In the genomic region with DNA sequence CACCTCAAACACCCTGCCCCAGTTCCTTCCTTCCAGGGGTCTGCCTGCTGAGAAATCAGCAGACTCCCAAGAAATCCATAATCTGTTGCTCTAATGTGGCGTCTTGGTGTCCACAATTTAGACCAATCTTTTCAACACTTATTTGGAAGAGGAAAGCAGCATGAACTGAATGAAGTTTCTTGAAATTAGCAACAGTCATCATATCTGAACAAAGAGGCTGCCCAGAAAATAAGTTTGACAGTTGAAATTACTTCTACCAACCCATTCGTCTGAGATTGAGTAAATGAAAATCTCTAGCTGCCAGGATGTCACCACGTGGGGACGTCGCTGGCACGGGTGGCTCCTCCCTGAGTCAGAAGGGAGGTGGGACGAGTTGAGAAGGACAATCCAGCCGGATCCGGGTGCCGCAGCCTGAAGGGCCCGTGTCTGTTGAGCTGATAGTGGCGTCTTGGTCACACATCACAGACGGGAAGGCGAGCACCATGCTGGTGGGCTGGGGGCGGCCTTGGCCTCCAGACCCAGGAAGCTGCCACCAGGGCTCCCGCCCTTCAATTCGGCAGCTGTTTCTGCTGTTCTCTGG, we compare ENCODE assay signal across 23 cellular contexts.
A peak's percentile ranks its signal among the peaks of the same experiment; 100 is the strongest.
DNase-seq lines count a peak whose midpoint lies in the region; ATAC-seq, FAIRE-seq and TF ChIP-seq lines count a peak whose summit lies in the region.
"Had no signal": no experiment of that assay in that cellular context is flagged by ENCODE, and none has a peak within 500 bp of the region (broad histone marks: within the 10 kb centered on the region; RNA-seq: fewer than 3 reads in every experiment).

No MANE protein-coding gene starts in this region.

- intact Hi-C loops in K562 (cut with micrococcal nuclease) (no loop called here), dorsolateral prefrontal cortex (cut with DNase I) (no loop called here)
- intact Hi-C loops in activated T-helper 1 cell treated with anti-CD3 and anti-CD28 coated beads, Interleukin-12 subunit alpha, Interleukin-12 subunit beta, Interleukin-2, Interleukin-4 antibody, amounts not matched to agents 30 ng/mL and 10 ng/mL and 1 ng/mL, durations not matched to agents 14 hours and 24 hours and 36 hours (cut with micrococcal nuclease) = no loop called here

- H3K36me3 ChIP-seq in BLaER1 (no peaks in the 10 kb centered on the region), K562 (ENCODE audit: control insufficient read depth, insufficient read depth, low read length) (no peaks in the 10 kb centered on the region)

- no peak overlapping the region for H3K4me3 Mint-ChIP-seq in activated T-helper 1 cell treated with anti-CD3 and anti-CD28 coated beads, Interleukin-12 subunit alpha, Interleukin-12 subunit beta, Interleukin-2, Interleukin-4 antibody, amounts not matched to agents 30 ng/mL and 10 ng/mL and 1 ng/mL, durations not matched to agents 14 hours and 24 hours and 36 hours
- H3K4me3 Mint-ChIP-seq: B cell; CD4-positive, CD25-positive, alpha-beta regulatory T cell had no signal

- no peaks in the 10 kb centered on the region for H3K4me1 Mint-ChIP-seq in activated T-helper 1 cell treated with anti-CD3 and anti-CD28 coated beads, Interleukin-12 subunit alpha, Interleukin-12 subunit beta, Interleukin-2, Interleukin-4 antibody, amounts not matched to agents 30 ng/mL and 10 ng/mL and 1 ng/mL, durations not matched to agents 14 hours and 24 hours and 36 hours (ENCODE audit: low read depth)
- H3K4me1 Mint-ChIP-seq: B cell; CD4-positive, CD25-positive, alpha-beta regulatory T cell had no signal

- no peaks in the 10 kb centered on the region for H3K9me1 ChIP-seq in K562 (ENCODE audit: control insufficient read depth, insufficient read depth, low read length)

- no peak overlapping the region for H3K4me3 ChIP-seq in BLaER1
- H3K4me3 ChIP-seq in K562 = no peak overlapping the region
- H3K4me3 ChIP-seq in dorsolateral prefrontal cortex = no peak overlapping the region

- no peak for TF ChIP-seq RAD21 in K562 (CRISPR knock-in tag; conservative IDR thresholded peaks at IDR 0.05 in 1 of 2, IDR thresholded peaks at IDR 0.05 in 1 of 2)

- FAIRE-seq in K562 (lab: Jason Lieb, UNC) = no peak
- FAIRE-seq: H54, RCC 7860 had no signal

- no TSS peak for BruUV-seq in K562 (replicated peaks; lab: Mats Ljungman, UMichigan)

- in situ Hi-C loops in K562 (cut with MboI) = no loop called here

- no peaks in the 10 kb centered on the region for H3K79me2 ChIP-seq in K562 (ENCODE audit: control insufficient read depth, insufficient read depth, low read length)

- POLR2A ChIA-PET in K562 (lab: Yijun Ruan, JAX) = no interaction called here

- H3K27me3 ChIP-seq in BLaER1 = no peaks in the 10 kb centered on the region
- H3K27me3 ChIP-seq in K562 (ENCODE audit: control insufficient read depth in 2 of 2, insufficient read depth in 2 of 2, low read length in 2 of 2) = peaks cover 15 to 84% of the 10 kb centered on the region in 2 experiments; a peak in 3 of 5 replicates
- H3K27me3 ChIP-seq in dorsolateral prefrontal cortex = no peaks in the 10 kb centered on the region

- no peak for TF ChIP-seq CTCF in K562 (IDR thresholded peaks at IDR 0.05 in 2 of 3, conservative IDR thresholded peaks at IDR 0.05 in 1 of 3; ENCODE audit: insufficient read depth in 2 of 3, low read depth in 1 of 3, low read length in 3 of 3)
- TF ChIP-seq CTCF in dorsolateral prefrontal cortex (IDR thresholded peaks at IDR 0.05 in 54 of 56, conservative IDR thresholded peaks at IDR 0.05 in 2 of 56; ENCODE audit: low read depth in 1 of 56, partially characterized antibody in 56 of 56) = peak in 1 of 56 donors; percentile 26

- H3K4me1 ChIP-seq in BLaER1 = peaks cover 99% of the 10 kb centered on the region
- no peaks in the 10 kb centered on the region for H3K4me1 ChIP-seq in K562 (replicated peaks in 1 of 2; ENCODE audit: control insufficient read depth in 2 of 2, insufficient read depth in 2 of 2, low read length in 2 of 2)

- DNase-seq in AG08396 (ENCODE audit: low spot score) = peak; percentile 55
- DNase-seq in K562 (ENCODE audit: extremely low read depth in 1 of 4, low spot score in 3 of 4) = no peak
- peak; percentile 9 for DNase-seq in medulla oblongata (ENCODE audit: extremely low spot score)
- DNase-seq in GM19240 (ENCODE audit: insufficient read length, low spot score) = no peak
- no peak for DNase-seq in activated T-helper 1 cell treated with anti-CD3 and anti-CD28 coated beads, Interleukin-12 subunit alpha, Interleukin-12 subunit beta, Interleukin-2, Interleukin-4 antibody, amounts not matched to agents 30 ng/mL and 10 ng/mL and 1 ng/mL, durations not matched to agents 14 hours and 24 hours and 36 hours (ENCODE audit: low spot score)
- DNase-seq in dorsolateral prefrontal cortex = no peak
- no peak for DNase-seq in NCI-H2081 (lab: John Stamatoyannopoulos, UW)
- DNase-seq: ACHN; CD4-positive, CD25-positive, alpha-beta regulatory T cell; EL; GF-D8; KBM-7; NCI-H1092 treated with DMSO at 0.1 percent for 48 hours; NCI-H1436 treated with DMSO at 0.1 percent for 48 hours; NCI-H2029; NCI-H2171; NCI-H345; NCI-H524; NCI-H82 had no signal

- H3K27me3 Mint-ChIP-seq in activated T-helper 1 cell treated with anti-CD3 and anti-CD28 coated beads, Interleukin-12 subunit alpha, Interleukin-12 subunit beta, Interleukin-2, Interleukin-4 antibody, amounts not matched to agents 30 ng/mL and 10 ng/mL and 1 ng/mL, durations not matched to agents 14 hours and 24 hours and 36 hours (ENCODE audit: insufficient read depth) = no peaks in the 10 kb centered on the region
- H3K27me3 Mint-ChIP-seq: B cell; CD4-positive, CD25-positive, alpha-beta regulatory T cell had no signal

- ATAC-seq in K562 = no peak

- H3K9me3 Mint-ChIP-seq in activated T-helper 1 cell treated with anti-CD3 and anti-CD28 coated beads, Interleukin-12 subunit alpha, Interleukin-12 subunit beta, Interleukin-2, Interleukin-4 antibody, amounts not matched to agents 30 ng/mL and 10 ng/mL and 1 ng/mL, durations not matched to agents 14 hours and 24 hours and 36 hours = no peaks in the 10 kb centered on the region
- H3K9me3 Mint-ChIP-seq: CD4-positive, CD25-positive, alpha-beta regulatory T cell had no signal

- H3K9me3 ChIP-seq in BLaER1 (no peaks in the 10 kb centered on the region), K562 (replicated peaks; ENCODE audit: control insufficient read depth, insufficient read depth, low read depth, low read length) (no peaks in the 10 kb centered on the region)

- WGBS in K562 (ENCODE audit: insufficient coverage, low coverage, missing lambda C conversion rate) = under 1% methylated on average over 17 of the region's 17 CpGs

- CTCF ChIA-PET in K562 (lab: Yijun Ruan, JAX; ENCODE audit: low intra/inter-chr PET ratio) = no interaction called here

- H3K4me2 ChIP-seq in BLaER1 (peak overlapping the region; percentile 86), K562 (ENCODE audit: insufficient read depth, low read length) (no peak overlapping the region)

- no peak overlapping the region for H2AFZ ChIP-seq in K562 (ENCODE audit: low read depth, low read length)

- H3K27ac ChIP-seq in BLaER1 (peak overlapping the region; percentile 55), K562 (ENCODE audit: extremely low read depth, low read depth, low read length) (no peak overlapping the region), dorsolateral prefrontal cortex (peak overlapping the region in 5 of 59 donors; percentile 36 to 76 (median 70))

- H3K9ac ChIP-seq in BLaER1 (no peak overlapping the region), K562 (ENCODE audit: insufficient read depth in 1 of 2, low read depth in 2 of 2, low read length in 2 of 2) (no peak overlapping the region)

- no peaks in the 10 kb centered on the region for H3K36me3 Mint-ChIP-seq in activated T-helper 1 cell treated with anti-CD3 and anti-CD28 coated beads, Interleukin-12 subunit alpha, Interleukin-12 subunit beta, Interleukin-2, Interleukin-4 antibody, amounts not matched to agents 30 ng/mL and 10 ng/mL and 1 ng/mL, durations not matched to agents 14 hours and 24 hours and 36 hours (ENCODE audit: low read depth)
- H3K36me3 Mint-ChIP-seq: CD4-positive, CD25-positive, alpha-beta regulatory T cell had no signal

- no peak for TF ChIP-seq POLR2A in K562 (conservative IDR thresholded peaks at IDR 0.05)

- H3K27ac Mint-ChIP-seq in activated T-helper 1 cell treated with anti-CD3 and anti-CD28 coated beads, Interleukin-12 subunit alpha, Interleukin-12 subunit beta, Interleukin-2, Interleukin-4 antibody, amounts not matched to agents 30 ng/mL and 10 ng/mL and 1 ng/mL, durations not matched to agents 14 hours and 24 hours and 36 hours = no peak overlapping the region
- H3K27ac Mint-ChIP-seq: B cell; CD4-positive, CD25-positive, alpha-beta regulatory T cell had no signal

- no peaks in the 10 kb centered on the region for H4K20me1 ChIP-seq in BLaER1
- peaks cover 10% of the 10 kb centered on the region for H4K20me1 ChIP-seq in K562 (replicated peaks; ENCODE audit: control insufficient read depth, insufficient read depth, low read length)

- TF ChIP-seq EP300 in K562 (IDR thresholded peaks at IDR 0.05; ENCODE audit: low read length) = no peak

TF ChIP-seq in K562, 482 proteins besides CTCF, POLR2A, EP300 and RAD21:
- TF ChIP-seq ZNF316 (IDR thresholded peaks at IDR 0.05) = 0 out of 2 replicates have a peak, but pooled peaks have one; percentile 4
- TF ChIP-seq POLR3G (IDR thresholded peaks at IDR 0.05; ENCODE audit: extremely low read depth, insufficient read length, insufficient replicate concordance) = no peak

Comparison
In these comparisons a context has a peak if more than half of its experiments do, and no peak if none do; other contexts are left out.
1. DNase-seq: peak in AG08396 (single experiment) and medulla oblongata (single experiment); none in K562 (0 of 4), GM19240 (single experiment), activated T-helper 1 cell treated with anti-CD3 and anti-CD28 coated beads, Interleukin-12 subunit alpha, Interleukin-12 subunit beta, Interleukin-2, Interleukin-4 antibody, amounts not matched to agents 30 ng/mL and 10 ng/mL and 1 ng/mL, durations not matched to agents 14 hours and 24 hours and 36 hours (single experiment), dorsolateral prefrontal cortex (0 of 10) and NCI-H2081 (0 of 2).